ENCODE assay signal across 22 cellular contexts in genomic region chr18:23802817-23803216, GRCh38.
DNase-seq lines count a peak whose midpoint lies in the region; ATAC-seq and TF ChIP-seq lines count a peak whose summit lies in the region.
"Had no signal": no experiment of that assay in that cellular context is flagged by ENCODE, and none has a peak within 500 bp of the region (broad histone marks: within the 10 kb centered on the region; RNA-seq: fewer than 3 reads in every experiment).

No MANE protein-coding gene starts in this region.

- ATAC-seq in GM19023 (IDR thresholded peaks at IDR 0.05; ENCODE audit: unreplicated experiment): no peak
- no peak for ATAC-seq in HG02571 (IDR thresholded peaks at IDR 0.05; ENCODE audit: unreplicated experiment)
- ATAC-seq: GM12878 had no signal

- DNase-seq in astrocyte of the hippocampus (ENCODE audit: low read depth, low spot score) (peak; percentile 20), retinal pigment epithelial cell (ENCODE audit: low read depth) (peak; percentile 54), OCI-M2 (lab: John Stamatoyannopoulos, UW; ENCODE audit: unreplicated experiment) (no peak)
- DNase-seq: 8988T; ACHN; BE2C; C1 segment of cervical spinal cord; CD4-positive, alpha-beta memory T cell; CD4-positive, CD25-positive, alpha-beta regulatory T cell; CD8-positive, alpha-beta memory T cell; COR-L47; DMS 273 treated with DMSO at 0.1 percent for 48 hours; DMS153; DMS53; DMS79; DND-41; EL; GDM1 had no signal

- TF ChIP-seq CTCF in retinal pigment epithelial cell (conservative IDR thresholded peaks at IDR 0.05; ENCODE audit: low read depth, low read length): no peak

- H3K4me3 ChIP-seq in retinal pigment epithelial cell (ENCODE audit: low read length): no peak overlapping the region
- H3K4me3 ChIP-seq: BLaER1, GM12878 had no signal
